ENCODE assay signal across 12 cellular contexts in genomic region chr3:45870099-45870498, GRCh38. TPM values are rescaled to one million over a fixed set of nuclear protein-coding genes. Genes with fewer than 3 reads are reported as not detected.
A peak's percentile ranks its signal among the peaks of the same experiment; 100 is the strongest.
DNase-seq lines count a peak whose midpoint lies in the region; ATAC-seq lines count a peak whose summit lies in the region.
"Had no signal": no experiment of that assay in that cellular context is flagged by ENCODE, and none has a peak within 500 bp of the region (broad histone marks: within the 10 kb centered on the region; RNA-seq: fewer than 3 reads in every experiment).

No MANE protein-coding gene starts in this region.

- no peak overlapping the region for H3K27ac Mint-ChIP-seq in T-helper 2 cell treated with Interferon-gamma antibody and Interleukin-4, amounts not matched to agents 5 μg/mL and 100 μg/mL, for 36 hours
- no peak overlapping the region for H3K27ac Mint-ChIP-seq in natural killer cell treated with Interleukin-12 subunit alpha and Interleukin-12 subunit beta and Interleukin-15 and Interleukin-18, amount 100 ng/mL, for 72 hours

- H3K9me3 Mint-ChIP-seq in T-helper 2 cell treated with Interferon-gamma antibody and Interleukin-4, amounts not matched to agents 5 μg/mL and 100 μg/mL, for 36 hours: no peaks in the 10 kb centered on the region
- no peaks in the 10 kb centered on the region for H3K9me3 Mint-ChIP-seq in natural killer cell treated with Interleukin-12 subunit alpha and Interleukin-12 subunit beta and Interleukin-15 and Interleukin-18, amount 100 ng/mL, for 72 hours

- H3K4me1 Mint-ChIP-seq in T-helper 2 cell treated with Interferon-gamma antibody and Interleukin-4, amounts not matched to agents 5 μg/mL and 100 μg/mL, for 36 hours (ENCODE audit: low read depth): peaks cover 26% of the 10 kb centered on the region
- peaks cover 25 to 52% of the 10 kb centered on the region in 2 donors for H3K4me1 Mint-ChIP-seq in natural killer cell treated with Interleukin-12 subunit alpha and Interleukin-12 subunit beta and Interleukin-15 and Interleukin-18, amount 100 ng/mL, for 72 hours (ENCODE audit: low read depth in 2 of 2)

- ATAC-seq in natural killer cell treated with Interleukin-12 subunit alpha and Interleukin-12 subunit beta and Interleukin-15 and Interleukin-18, amount 100 ng/mL, for 72 hours: peak; percentile 63 to 69
- ATAC-seq in GM19455 (IDR thresholded peaks at IDR 0.05; ENCODE audit: unreplicated experiment) (no peak), HG02970 (IDR thresholded peaks at IDR 0.05; ENCODE audit: low FRiP score, unreplicated experiment) (no peak)

- H3K36me3 Mint-ChIP-seq in T-helper 2 cell treated with Interferon-gamma antibody and Interleukin-4, amounts not matched to agents 5 μg/mL and 100 μg/mL, for 36 hours (ENCODE audit: low read depth): no peaks in the 10 kb centered on the region
- peaks cover 7% of the 10 kb centered on the region for H3K36me3 Mint-ChIP-seq in natural killer cell treated with Interleukin-12 subunit alpha and Interleukin-12 subunit beta and Interleukin-15 and Interleukin-18, amount 100 ng/mL, for 72 hours

- peak; percentile 53 for DNase-seq in T-helper 2 cell treated with Interferon-gamma antibody and Interleukin-4, amounts not matched to agents 5 μg/mL and 100 μg/mL, for 36 hours (ENCODE audit: low spot score)
- DNase-seq in activated T-helper 1 cell treated with Interleukin-2 at 50 U/mL for 16 hours (ENCODE audit: low read depth): peak; percentile 48
- no peak for DNase-seq in natural killer cell treated with Interleukin-12 subunit alpha and Interleukin-12 subunit beta and Interleukin-15 and Interleukin-18, amount 100 ng/mL, for 72 hours (ENCODE audit: low spot score)
- peak; percentile 52 to 91 (median 76) for DNase-seq in stimulated activated naive CD4-positive, alpha-beta T cell (lab: John Stamatoyannopoulos, UW)
- DNase-seq in cerebellar cortex (ENCODE audit: low spot score): no peak
- no peak for DNase-seq in epidermal melanocyte (ENCODE audit: insufficient read length, low spot score)
- DNase-seq: DMS79 treated with DMSO at 0.1 percent for 48 hours, NCI-H1092 treated with DMSO at 0.1 percent for 48 hours had no signal

- peaks cover 82% of the 10 kb centered on the region for H3K27me3 Mint-ChIP-seq in T-helper 2 cell treated with Interferon-gamma antibody and Interleukin-4, amounts not matched to agents 5 μg/mL and 100 μg/mL, for 36 hours (ENCODE audit: low read depth)
- H3K27me3 Mint-ChIP-seq in natural killer cell treated with Interleukin-12 subunit alpha and Interleukin-12 subunit beta and Interleukin-15 and Interleukin-18, amount 100 ng/mL, for 72 hours: peaks cover 29 to 39% of the 10 kb centered on the region in 2 donors

- H3K4me3 Mint-ChIP-seq in T-helper 2 cell treated with Interferon-gamma antibody and Interleukin-4, amounts not matched to agents 5 μg/mL and 100 μg/mL, for 36 hours: peak overlapping the region; percentile 4
- H3K4me3 Mint-ChIP-seq in natural killer cell treated with Interleukin-12 subunit alpha and Interleukin-12 subunit beta and Interleukin-15 and Interleukin-18, amount 100 ng/mL, for 72 hours: no peak overlapping the region

RNA-seq across cellular contexts. Expression of gene CCR9, which starts 16.2 kb away (rescaled TPM):
- total RNA-seq in natural killer cell treated with Interleukin-12 subunit alpha and Interleukin-12 subunit beta and Interleukin-15 and Interleukin-18, amount 100 ng/mL, for 72 hours: not detected
- total RNA-seq: H1, RPMI7951 had no signal

RNA-seq across cellular contexts. Expression of gene LZTFL1, which starts 28.2 kb away (rescaled TPM):
- total RNA-seq in natural killer cell treated with Interleukin-12 subunit alpha and Interleukin-12 subunit beta and Interleukin-15 and Interleukin-18, amount 100 ng/mL, for 72 hours: 1 to 10 TPM; 6.7 to 7.1 TPM

Comparison
In these comparisons a context has a peak if more than half of its experiments do, and no peak if none do; other contexts are left out.
1. DNase-seq: peak in T-helper 2 cell treated with Interferon-gamma antibody and Interleukin-4, amounts not matched to agents 5 μg/mL and 100 μg/mL, for 36 hours (single experiment), activated T-helper 1 cell treated with Interleukin-2 at 50 U/mL for 16 hours (single experiment) and stimulated activated naive CD4-positive, alpha-beta T cell (6 of 6); none in natural killer cell treated with Interleukin-12 subunit alpha and Interleukin-12 subunit beta and Interleukin-15 and Interleukin-18, amount 100 ng/mL, for 72 hours (single experiment), cerebellar cortex (single experiment) and epidermal melanocyte (single experiment).
2. ATAC-seq: peak in natural killer cell treated with Interleukin-12 subunit alpha and Interleukin-12 subunit beta and Interleukin-15 and Interleukin-18, amount 100 ng/mL, for 72 hours (2 of 2); none in GM19455 (single experiment) and HG02970 (single experiment).